Comparison of ENCODE assay signal across 1 cellular context in genomic region chr9:101387871-101388506, GRCh38.
A peak's percentile ranks its signal among the peaks of the same experiment; 100 is the strongest.
TF ChIP-seq lines count a peak whose summit lies in the region.

No MANE protein-coding gene starts in this region.

TF ChIP-seq in HepG2, 621 proteins besides CTCF, POLR2A, EP300 and RAD21 (continues in another document):
- TF ChIP-seq ZC3H4 (CRISPR knock-in tag; IDR thresholded peaks at IDR 0.05; ENCODE audit: borderline replicate concordance) (no peak), SAFB2 (CRISPR knock-in tag; IDR thresholded peaks at IDR 0.05; ENCODE audit: borderline replicate concordance, low read depth) (no peak), SOX13 (IDR thresholded peaks at IDR 0.05) (no peak), SOX13 (CRISPR knock-in tag; conservative IDR thresholded peaks at IDR 0.05 in 1 of 2, IDR thresholded peaks at IDR 0.05 in 1 of 2) (peak in 1 of 2 experiments; percentile 66; a peak in 2 of 4 replicates), DNMT3B (CRISPR knock-in tag; conservative IDR thresholded peaks at IDR 0.05) (no peak), NCOA2 (CRISPR knock-in tag; IDR thresholded peaks at IDR 0.05) (peak; percentile 55; the same call in 1 of the 2 replicates), PITX1 (CRISPR knock-in tag; IDR thresholded peaks at IDR 0.05) (no peak), ZNF670 (CRISPR knock-in tag; IDR thresholded peaks at IDR 0.05; ENCODE audit: borderline replicate concordance) (peak; percentile 87), ZNF138 (CRISPR knock-in tag; IDR thresholded peaks at IDR 0.05; ENCODE audit: low read depth) (no peak), CENPT (CRISPR knock-in tag; IDR thresholded peaks at IDR 0.05; ENCODE audit: low read depth) (no peak), ZNF432 (CRISPR knock-in tag; IDR thresholded peaks at IDR 0.05; ENCODE audit: borderline replicate concordance) (no peak), ZSCAN29 (CRISPR knock-in tag; conservative IDR thresholded peaks at IDR 0.05) (no peak), ZEB1 (IDR thresholded peaks at IDR 0.05; ENCODE audit: insufficient replicate concordance, low read depth) (no peak), ATRX (CRISPR knock-in tag; IDR thresholded peaks at IDR 0.05; ENCODE audit: borderline replicate concordance) (no peak), HMG20A (CRISPR knock-in tag; IDR thresholded peaks at IDR 0.05; ENCODE audit: borderline replicate concordance) (no peak; the same call in 1 of the 2 replicates), SNAPC2 (CRISPR knock-in tag; IDR thresholded peaks at IDR 0.05) (no peak), SCMH1 (CRISPR knock-in tag; IDR thresholded peaks at IDR 0.05; ENCODE audit: borderline replicate concordance) (no peak), HDAC6 (IDR thresholded peaks at IDR 0.05; ENCODE audit: low read depth, low read length) (no peak), ZNF609 (CRISPR knock-in tag; IDR thresholded peaks at IDR 0.05; ENCODE audit: borderline replicate concordance) (no peak), ZSCAN25 (CRISPR knock-in tag; IDR thresholded peaks at IDR 0.05) (no peak), PPARG (CRISPR knock-in tag; conservative IDR thresholded peaks at IDR 0.05) (no peak; the same call in 1 of the 2 replicates), IKZF4 (CRISPR knock-in tag; IDR thresholded peaks at IDR 0.05; ENCODE audit: borderline replicate concordance, low read depth, not compliant biosample characterization) (no peak), GLMP (CRISPR knock-in tag; IDR thresholded peaks at IDR 0.05; ENCODE audit: borderline replicate concordance) (no peak), KDM1A (CRISPR knock-in tag; IDR thresholded peaks at IDR 0.05) (no peak), HNF4G (IDR thresholded peaks at IDR 0.05; ENCODE audit: borderline replicate concordance, low read depth, low read length) (no peak), HNF4G (CRISPR knock-in tag; IDR thresholded peaks at IDR 0.05; ENCODE audit: borderline replicate concordance, low read depth) (no peak), ZNF766 (CRISPR knock-in tag; IDR thresholded peaks at IDR 0.05; ENCODE audit: borderline replicate concordance) (no peak), ZFP82 (CRISPR knock-in tag; IDR thresholded peaks at IDR 0.05; ENCODE audit: borderline replicate concordance) (no peak), RBAK (CRISPR knock-in tag; IDR thresholded peaks at IDR 0.05) (no peak), KDM6A (CRISPR knock-in tag; IDR thresholded peaks at IDR 0.05; ENCODE audit: low read depth) (no peak), TEAD3 (CRISPR knock-in tag; optimal IDR thresholded peaks at IDR 0.05; ENCODE audit: borderline replicate concordance) (peak; percentile 65), ZNF639 (CRISPR knock-in tag; conservative IDR thresholded peaks at IDR 0.05) (no peak), SAP130 (CRISPR knock-in tag; IDR thresholded peaks at IDR 0.05; ENCODE audit: low read depth) (peak; percentile 49), ZNF124 (CRISPR knock-in tag; IDR thresholded peaks at IDR 0.05) (no peak), ISX (CRISPR knock-in tag; conservative IDR thresholded peaks at IDR 0.05) (no peak), ZNF33B (CRISPR knock-in tag; IDR thresholded peaks at IDR 0.05) (no peak), YY1 (IDR thresholded peaks at IDR 0.05; ENCODE audit: insufficient read depth, insufficient replicate concordance, low read depth, low read length) (no peak), RXRB (CRISPR knock-in tag; IDR thresholded peaks at IDR 0.05; ENCODE audit: borderline replicate concordance) (peak; percentile 65), ATF2 (CRISPR knock-in tag; IDR thresholded peaks at IDR 0.05) (no peak), CCAR2 (optimal IDR thresholded peaks at IDR 0.05; ENCODE audit: low read depth, low read length) (no peak), ZNF850 (CRISPR knock-in tag; conservative IDR thresholded peaks at IDR 0.05) (no peak), ZNF234 (CRISPR knock-in tag; conservative IDR thresholded peaks at IDR 0.05) (no peak)
- TF ChIP-seq, protein P1, sequence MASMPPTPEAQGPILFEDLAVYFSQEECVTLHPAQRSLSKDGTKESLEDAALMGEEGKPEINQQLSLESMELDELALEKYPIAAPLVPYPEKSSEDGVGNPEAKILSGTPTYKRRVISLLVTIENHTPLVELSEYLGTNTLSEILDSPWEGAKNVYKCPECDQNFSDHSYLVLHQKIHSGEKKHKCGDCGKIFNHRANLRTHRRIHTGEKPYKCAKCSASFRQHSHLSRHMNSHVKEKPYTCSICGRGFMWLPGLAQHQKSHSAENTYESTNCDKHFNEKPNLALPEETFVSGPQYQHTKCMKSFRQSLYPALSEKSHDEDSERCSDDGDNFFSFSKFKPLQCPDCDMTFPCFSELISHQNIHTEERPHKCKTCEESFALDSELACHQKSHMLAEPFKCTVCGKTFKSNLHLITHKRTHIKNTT (CRISPR knock-in tag; IDR thresholded peaks at IDR 0.05): no peak
- TF ChIP-seq, protein P2, sequence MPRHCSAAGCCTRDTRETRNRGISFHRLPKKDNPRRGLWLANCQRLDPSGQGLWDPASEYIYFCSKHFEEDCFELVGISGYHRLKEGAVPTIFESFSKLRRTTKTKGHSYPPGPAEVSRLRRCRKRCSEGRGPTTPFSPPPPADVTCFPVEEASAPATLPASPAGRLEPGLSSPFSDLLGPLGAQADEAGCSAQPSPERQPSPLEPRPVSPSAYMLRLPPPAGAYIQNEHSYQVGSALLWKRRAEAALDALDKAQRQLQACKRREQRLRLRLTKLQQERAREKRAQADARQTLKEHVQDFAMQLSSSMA (CRISPR knock-in tag; IDR thresholded peaks at IDR 0.05): no peak
- TF ChIP-seq, protein P3, sequence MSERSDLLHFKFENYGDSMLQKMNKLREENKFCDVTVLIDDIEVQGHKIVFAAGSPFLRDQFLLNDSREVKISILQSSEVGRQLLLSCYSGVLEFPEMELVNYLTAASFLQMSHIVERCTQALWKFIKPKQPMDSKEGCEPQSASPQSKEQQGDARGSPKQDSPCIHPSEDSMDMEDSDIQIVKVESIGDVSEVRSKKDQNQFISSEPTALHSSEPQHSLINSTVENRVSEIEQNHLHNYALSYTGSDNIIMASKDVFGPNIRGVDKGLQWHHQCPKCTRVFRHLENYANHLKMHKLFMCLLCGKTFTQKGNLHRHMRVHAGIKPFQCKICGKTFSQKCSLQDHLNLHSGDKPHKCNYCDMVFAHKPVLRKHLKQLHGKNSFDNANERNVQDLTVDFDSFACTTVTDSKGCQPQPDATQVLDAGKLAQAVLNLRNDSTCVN (CRISPR knock-in tag; IDR thresholded peaks at IDR 0.05; ENCODE audit: borderline replicate concordance): no peak
- TF ChIP-seq, protein P4, sequence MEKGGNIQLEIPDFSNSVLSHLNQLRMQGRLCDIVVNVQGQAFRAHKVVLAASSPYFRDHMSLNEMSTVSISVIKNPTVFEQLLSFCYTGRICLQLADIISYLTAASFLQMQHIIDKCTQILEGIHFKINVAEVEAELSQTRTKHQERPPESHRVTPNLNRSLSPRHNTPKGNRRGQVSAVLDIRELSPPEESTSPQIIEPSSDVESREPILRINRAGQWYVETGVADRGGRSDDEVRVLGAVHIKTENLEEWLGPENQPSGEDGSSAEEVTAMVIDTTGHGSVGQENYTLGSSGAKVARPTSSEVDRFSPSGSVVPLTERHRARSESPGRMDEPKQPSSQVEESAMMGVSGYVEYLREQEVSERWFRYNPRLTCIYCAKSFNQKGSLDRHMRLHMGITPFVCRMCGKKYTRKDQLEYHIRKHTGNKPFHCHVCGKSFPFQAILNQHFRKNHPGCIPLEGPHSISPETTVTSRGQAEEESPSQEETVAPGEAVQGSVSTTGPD (CRISPR knock-in tag; IDR thresholded peaks at IDR 0.05): no peak
- TF ChIP-seq, protein P5, sequence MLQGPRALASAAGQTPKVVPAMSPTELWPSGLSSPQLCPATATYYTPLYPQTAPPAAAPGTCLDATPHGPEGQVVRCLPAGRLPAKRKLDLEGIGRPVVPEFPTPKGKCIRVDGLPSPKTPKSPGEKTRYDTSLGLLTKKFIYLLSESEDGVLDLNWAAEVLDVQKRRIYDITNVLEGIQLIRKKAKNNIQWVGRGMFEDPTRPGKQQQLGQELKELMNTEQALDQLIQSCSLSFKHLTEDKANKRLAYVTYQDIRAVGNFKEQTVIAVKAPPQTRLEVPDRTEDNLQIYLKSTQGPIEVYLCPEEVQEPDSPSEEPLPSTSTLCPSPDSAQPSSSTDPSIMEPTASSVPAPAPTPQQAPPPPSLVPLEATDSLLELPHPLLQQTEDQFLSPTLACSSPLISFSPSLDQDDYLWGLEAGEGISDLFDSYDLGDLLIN (CRISPR knock-in tag; IDR thresholded peaks at IDR 0.05; ENCODE audit: borderline replicate concordance): no peak
- TF ChIP-seq, protein P6, sequence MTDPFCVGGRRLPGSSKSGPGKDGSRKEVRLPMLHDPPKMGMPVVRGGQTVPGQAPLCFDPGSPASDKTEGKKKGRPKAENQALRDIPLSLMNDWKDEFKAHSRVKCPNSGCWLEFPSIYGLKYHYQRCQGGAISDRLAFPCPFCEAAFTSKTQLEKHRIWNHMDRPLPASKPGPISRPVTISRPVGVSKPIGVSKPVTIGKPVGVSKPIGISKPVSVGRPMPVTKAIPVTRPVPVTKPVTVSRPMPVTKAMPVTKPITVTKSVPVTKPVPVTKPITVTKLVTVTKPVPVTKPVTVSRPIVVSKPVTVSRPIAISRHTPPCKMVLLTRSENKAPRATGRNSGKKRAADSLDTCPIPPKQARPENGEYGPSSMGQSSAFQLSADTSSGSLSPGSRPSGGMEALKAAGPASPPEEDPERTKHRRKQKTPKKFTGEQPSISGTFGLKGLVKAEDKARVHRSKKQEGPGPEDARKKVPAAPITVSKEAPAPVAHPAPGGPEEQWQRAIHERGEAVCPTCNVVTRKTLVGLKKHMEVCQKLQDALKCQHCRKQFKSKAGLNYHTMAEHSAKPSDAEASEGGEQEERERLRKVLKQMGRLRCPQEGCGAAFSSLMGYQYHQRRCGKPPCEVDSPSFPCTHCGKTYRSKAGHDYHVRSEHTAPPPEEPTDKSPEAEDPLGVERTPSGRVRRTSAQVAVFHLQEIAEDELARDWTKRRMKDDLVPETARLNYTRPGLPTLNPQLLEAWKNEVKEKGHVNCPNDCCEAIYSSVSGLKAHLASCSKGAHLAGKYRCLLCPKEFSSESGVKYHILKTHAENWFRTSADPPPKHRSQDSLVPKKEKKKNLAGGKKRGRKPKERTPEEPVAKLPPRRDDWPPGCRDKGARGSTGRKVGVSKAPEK (CRISPR knock-in tag; IDR thresholded peaks at IDR 0.05; ENCODE audit: borderline replicate concordance): no peak
